9 cellular contexts compared by ENCODE assay signal in the genomic region with DNA sequence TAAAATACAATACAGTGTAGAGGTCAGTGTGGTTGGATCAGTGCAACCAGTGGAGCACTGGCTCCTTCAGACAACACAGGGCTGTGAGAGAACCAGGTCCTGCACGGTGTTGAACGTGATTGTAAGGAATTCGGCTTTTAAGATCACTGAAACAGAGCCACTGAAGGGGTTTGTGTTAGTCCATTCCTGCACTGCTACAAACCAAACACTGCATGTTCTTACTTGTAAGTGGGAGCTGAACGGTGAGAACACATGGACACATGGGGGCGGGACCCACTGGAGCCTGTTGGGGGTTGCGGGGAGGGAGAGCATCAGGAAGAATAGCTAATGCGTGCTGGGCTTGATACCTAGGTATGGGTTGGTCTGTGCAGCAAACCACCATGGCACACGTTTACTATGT.
"Had no signal": no experiment of that assay in that cellular context is flagged by ENCODE, and none has a peak within 500 bp of the region (broad histone marks: within the 10 kb centered on the region; RNA-seq: fewer than 3 reads in every experiment).

No MANE protein-coding gene starts in this region.

- H3K27ac ChIP-seq: HL-60 had no signal

- FAIRE-seq: H1, H54, K562 had no signal

- DNase-seq: H9, HCEC 1CT, IMR-90, KG1 had no signal

- ATAC-seq: GM23338, K562 had no signal

- H3K27ac Mint-ChIP-seq: GM23338, H9 had no signal

- H3K4me3 Mint-ChIP-seq: GM23338, H9 had no signal

- H3K4me3 ChIP-seq: GM23338, K562 had no signal

- H3K4me1 Mint-ChIP-seq: GM23338 had no signal
